Comparison of ENCODE assay signal across 20 cellular contexts in genomic region chr4:143251348-143251747, GRCh38.
"Had no signal": no experiment of that assay in that cellular context is flagged by ENCODE, and none has a peak within 500 bp of the region (broad histone marks: within the 10 kb centered on the region; RNA-seq: fewer than 3 reads in every experiment).

No MANE protein-coding gene starts in this region.

- H3K4me1 ChIP-seq: adrenal gland, gastrocnemius medialis, spleen, thyroid gland had no signal

- H3K27ac ChIP-seq: adrenal gland, gastrocnemius medialis, spleen, thyroid gland, WERI-Rb-1 had no signal

- H3K27me3 ChIP-seq: adrenal gland, gastrocnemius medialis, heart left ventricle, spleen, thyroid gland had no signal

- H3K36me3 ChIP-seq: adrenal gland, gastrocnemius medialis, heart left ventricle, spleen, thyroid gland, WERI-Rb-1 had no signal

- FAIRE-seq: endothelial cell of umbilical vein had no signal

- ATAC-seq: activated naive CD4-positive, alpha-beta T cell treated with anti-CD3 and anti-CD28 coated beads, Interleukin-2, amount 50 U/mL, for 72 hours; gastrocnemius medialis; natural killer cell had no signal

- H3K9me3 ChIP-seq: adrenal gland, gastrocnemius medialis, heart left ventricle, spleen, thyroid gland had no signal

- DNase-seq: activated CD4-positive, alpha-beta T cell treated with anti-CD3 and anti-CD28 coated beads for 1 hour; activated CD4-positive, alpha-beta T cell treated with anti-CD3 and anti-CD28 coated beads, Interleukin-2, amount 50 U/mL, for 4 hours; activated gamma-delta T cell treated with Interleukin-2 at 50 U/mL for 16 hours; activated T-cell treated with anti-CD3 and anti-CD28 coated beads for 4 hours; adrenal gland; dermis blood vessel endothelial cell; effector memory CD4-positive, alpha-beta T cell; gastrocnemius medialis; heart left ventricle; natural killer cell; nucleus accumbens; posterior cingulate gyrus; spleen; stimulated activated CD8-positive, alpha-beta memory T cell treated with anti-CD3 and anti-CD28 coated beads, Interleukin-4, amount 100 ng/mL, for 48 hours; stimulated activated naive CD4-positive, alpha-beta T cell; T-helper 2 cell; thyroid gland; WERI-Rb-1 had no signal

- H3K4me3 ChIP-seq: adrenal gland, gastrocnemius medialis, heart left ventricle, spleen, thyroid gland had no signal
